20 cellular contexts compared by ENCODE assay signal in genomic region chr2:119846021-119846420, GRCh38.
DNase-seq lines count a peak whose midpoint lies in the region; ATAC-seq and TF ChIP-seq lines count a peak whose summit lies in the region.
"Had no signal": no experiment of that assay in that cellular context is flagged by ENCODE, and none has a peak within 500 bp of the region (broad histone marks: within the 10 kb centered on the region; RNA-seq: fewer than 3 reads in every experiment).

No MANE protein-coding gene starts in this region.

- no peak for ATAC-seq in HG03280 (IDR thresholded peaks at IDR 0.05; ENCODE audit: unreplicated experiment)
- ATAC-seq in stimulated activated naive B cell treated with anti-CD40 and anti-IgM and Interleukin-4, amounts not matched to agents 10 μg/mL and 1 μg/mL and 100 μg/mL, for 72 hours (replicated peaks) = no peak
- ATAC-seq: GM12878, GM23338, HCT116, T-helper 17 cell had no signal

- DNase-seq in NCI-H1105 treated with DMSO at 0.1 percent for 48 hours (lab: John Stamatoyannopoulos, UW) (peak; percentile 52), NCI-H1105 (lab: John Stamatoyannopoulos, UW) (no peak), COR-L47 (lab: John Stamatoyannopoulos, UW) (peak; percentile 17), LNCaP clone FGC (ENCODE audit: low read depth) (peak; percentile 60), epithelial cell of esophagus (ENCODE audit: low read depth) (peak; percentile 54), retina (no peak)
- DNase-seq in stimulated activated naive B cell treated with anti-CD40 and anti-IgM and Interleukin-4, amounts not matched to agents 10 μg/mL and 1 μg/mL and 100 μg/mL, for 72 hours = no peak
- DNase-seq: GDM1, KBM-7, NCI-H1694 treated with DMSO at 0.1 percent for 48 hours, NCI-H2227 treated with DMSO at 0.1 percent for 48 hours, NCI-H526, PC-9, SJCRH30, T-helper 17 cell had no signal

- H3K4me3 ChIP-seq in LNCaP clone FGC (ENCODE audit: low read depth, low read length) (no peak overlapping the region), epithelial cell of esophagus (ENCODE audit: low read length) (no peak overlapping the region)
- H3K4me3 ChIP-seq: BLaER1, GM12878, GM23338, PC-9, SJCRH30 had no signal

- no peak overlapping the region for H3K27ac Mint-ChIP-seq in stimulated activated naive B cell treated with anti-CD40 and anti-IgM and Interleukin-4, amounts not matched to agents 10 μg/mL and 1 μg/mL and 100 μg/mL, for 72 hours
- H3K27ac Mint-ChIP-seq: GM23338, T-helper 17 cell had no signal

- H3K36me3 Mint-ChIP-seq in stimulated activated naive B cell treated with anti-CD40 and anti-IgM and Interleukin-4, amounts not matched to agents 10 μg/mL and 1 μg/mL and 100 μg/mL, for 72 hours = peaks cover 28 to 50% of the 10 kb centered on the region in 2 donors

- no peaks in the 10 kb centered on the region for H3K27me3 Mint-ChIP-seq in stimulated activated naive B cell treated with anti-CD40 and anti-IgM and Interleukin-4, amounts not matched to agents 10 μg/mL and 1 μg/mL and 100 μg/mL, for 72 hours
- H3K27me3 Mint-ChIP-seq: T-helper 17 cell had no signal

- TF ChIP-seq CTCF in LNCaP clone FGC (IDR thresholded peaks at IDR 0.05; ENCODE audit: control insufficient read depth, extremely low read depth, insufficient read depth) (no peak), epithelial cell of esophagus (IDR thresholded peaks at IDR 0.05; ENCODE audit: insufficient read depth, low read depth, low read length, missing control alignments) (no peak)

- no peak overlapping the region for H3K4me3 Mint-ChIP-seq in stimulated activated naive B cell treated with anti-CD40 and anti-IgM and Interleukin-4, amounts not matched to agents 10 μg/mL and 1 μg/mL and 100 μg/mL, for 72 hours
- H3K4me3 Mint-ChIP-seq: GM23338, T-helper 17 cell had no signal

- peaks cover 14 to 33% of the 10 kb centered on the region in 2 donors for H3K4me1 Mint-ChIP-seq in stimulated activated naive B cell treated with anti-CD40 and anti-IgM and Interleukin-4, amounts not matched to agents 10 μg/mL and 1 μg/mL and 100 μg/mL, for 72 hours
- H3K4me1 Mint-ChIP-seq: GM23338 had no signal

- peaks cover 13 to 22% of the 10 kb centered on the region in 2 donors for H3K9me3 Mint-ChIP-seq in stimulated activated naive B cell treated with anti-CD40 and anti-IgM and Interleukin-4, amounts not matched to agents 10 μg/mL and 1 μg/mL and 100 μg/mL, for 72 hours

Comparison
In these comparisons a context has a peak if more than half of its experiments do, and no peak if none do; other contexts are left out.
1. DNase-seq: peak in NCI-H1105 treated with DMSO at 0.1 percent for 48 hours (single experiment), COR-L47 (single experiment), LNCaP clone FGC (single experiment) and epithelial cell of esophagus (single experiment); none in NCI-H1105 (single experiment), stimulated activated naive B cell treated with anti-CD40 and anti-IgM and Interleukin-4, amounts not matched to agents 10 μg/mL and 1 μg/mL and 100 μg/mL, for 72 hours (single experiment) and retina (single experiment).